In the genomic region with DNA sequence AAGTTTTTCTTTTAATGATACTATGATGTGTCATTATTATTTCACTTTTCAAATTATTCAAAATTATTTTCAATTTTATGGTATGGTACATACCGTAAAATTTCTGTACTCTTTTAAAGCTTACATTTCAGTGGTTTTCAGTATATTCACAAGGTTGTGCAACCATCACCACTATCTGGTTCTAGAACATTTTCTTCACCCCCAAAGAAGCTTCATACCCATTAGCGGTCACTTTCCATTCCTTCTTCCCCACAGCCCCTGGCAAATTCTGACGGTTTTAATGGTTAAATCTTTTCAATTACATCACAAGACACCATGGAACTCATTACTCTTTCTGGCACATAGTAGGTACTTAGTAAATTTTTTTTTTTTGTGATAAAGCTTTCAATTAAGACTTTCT, we compare ENCODE assay signal across 18 cellular contexts. TPM values are rescaled to one million over a fixed set of nuclear protein-coding genes. Genes with fewer than 3 reads are reported as not detected.
DNase-seq lines count a peak whose midpoint lies in the region; TF ChIP-seq lines count a peak whose summit lies in the region.
"Had no signal": no experiment of that assay in that cellular context is flagged by ENCODE, and none has a peak within 500 bp of the region (broad histone marks: within the 10 kb centered on the region; RNA-seq: fewer than 3 reads in every experiment).

No MANE protein-coding gene starts in this region.

- H3K27me3 ChIP-seq in OCI-LY1 (ENCODE audit: insufficient read depth, low read length) (no peaks in the 10 kb centered on the region), stomach (no peaks in the 10 kb centered on the region)
- H3K27me3 ChIP-seq: brain microvascular endothelial cell, sigmoid colon had no signal

- no peak overlapping the region for H3K4me3 ChIP-seq in OCI-LY1 (ENCODE audit: low read depth, low read length, poor library complexity, severe bottlenecking)
- H3K4me3 ChIP-seq in stomach, result no peak overlapping the region
- H3K4me3 ChIP-seq: sigmoid colon had no signal

- TF ChIP-seq EP300 in stomach (IDR thresholded peaks at IDR 0.05), result no peak

- no peak overlapping the region for H3K9ac ChIP-seq in OCI-LY1 (ENCODE audit: low read length)

- H3K9me3 Mint-ChIP-seq in activated naive CD4-positive, alpha-beta T cell treated with anti-CD3 and anti-CD28 coated beads, Interleukin-2, amount 50 U/mL, for 24 hours, result no peaks in the 10 kb centered on the region

- no peaks in the 10 kb centered on the region for H3K36me3 ChIP-seq in OCI-LY1 (ENCODE audit: insufficient read depth, low read length)
- no peaks in the 10 kb centered on the region for H3K36me3 ChIP-seq in stomach
- H3K36me3 ChIP-seq: brain microvascular endothelial cell, sigmoid colon had no signal

- H3K27ac Mint-ChIP-seq in activated naive CD4-positive, alpha-beta T cell treated with anti-CD3 and anti-CD28 coated beads, Interleukin-2, amount 50 U/mL, for 24 hours, result peak overlapping the region; percentile 96

- H3K4me1 ChIP-seq in OCI-LY1 (ENCODE audit: insufficient read depth, low read length, severe bottlenecking), result peaks cover 53% of the 10 kb centered on the region
- H3K4me1 ChIP-seq in stomach, result peaks cover 0 to 17% (median 6%) of the 10 kb centered on the region in 4 donors

- H3F3A ChIP-seq in OCI-LY1 (ENCODE audit: insufficient read depth, low read length), result no peaks in the 10 kb centered on the region

- peak overlapping the region; percentile 87 for H3K27ac ChIP-seq in OCI-LY1 (ENCODE audit: low read depth, low read length, poor library complexity, severe bottlenecking)
- H3K27ac ChIP-seq in stomach, result peak overlapping the region in 3 of 5 donors; percentile 1 to 77 (median 44)
- H3K27ac ChIP-seq: brain microvascular endothelial cell had no signal

- H3K4me2 ChIP-seq in OCI-LY1 (ENCODE audit: low read length), result no peak overlapping the region; the same call in 1 of the 2 replicates

- peaks cover 9% of the 10 kb centered on the region for H3K36me3 Mint-ChIP-seq in activated naive CD4-positive, alpha-beta T cell treated with anti-CD3 and anti-CD28 coated beads, Interleukin-2, amount 50 U/mL, for 24 hours

- H4K20me1 ChIP-seq in OCI-LY1 (ENCODE audit: insufficient read depth, low read length), result no peaks in the 10 kb centered on the region

- H3K9me3 ChIP-seq in OCI-LY1 (ENCODE audit: low read length) (no peaks in the 10 kb centered on the region), stomach (no peaks in the 10 kb centered on the region)
- H3K9me3 ChIP-seq: Caco-2, sigmoid colon had no signal

- peaks cover 74% of the 10 kb centered on the region for H3K4me1 Mint-ChIP-seq in activated naive CD4-positive, alpha-beta T cell treated with anti-CD3 and anti-CD28 coated beads, Interleukin-2, amount 50 U/mL, for 24 hours

- WGBS in stomach, 5 donors, result 85 to 88% (median 85%) methylated on average over 3 of the region's 3 CpGs

- TF ChIP-seq CTCF in OCI-LY1 (IDR thresholded peaks at IDR 0.05; ENCODE audit: low read length) (no peak), stomach (IDR thresholded peaks at IDR 0.05) (no peak)

- no peak for TF ChIP-seq POLR2A in stomach (IDR thresholded peaks at IDR 0.05)

- DNase-seq in activated naive CD4-positive, alpha-beta T cell (lab: John Stamatoyannopoulos, UW), result no peak
- DNase-seq in amniotic epithelial cell (ENCODE audit: low read depth) (peak; percentile 82), stomach (no peak), OCI-M2 (lab: John Stamatoyannopoulos, UW; ENCODE audit: unreplicated experiment) (no peak), epidermal melanocyte (ENCODE audit: insufficient read length, low spot score) (no peak), SW 1271 (lab: John Stamatoyannopoulos, UW) (no peak)
- DNase-seq: activated CD4-positive, alpha-beta T cell treated with anti-CD3 and anti-CD28 coated beads for 4 hours; activated gamma-delta T cell; brain microvascular endothelial cell; Caco-2; H7; NCI-H1694; SHP77; sigmoid colon; stimulated activated CD4-positive, alpha-beta T cell treated with anti-CD3 and anti-CD28 coated beads, Interleukin-4, amount 100 ng/mL, for 1 hour; T1000 had no signal

- H2AFZ ChIP-seq in OCI-LY1 (ENCODE audit: low read length), result no peak overlapping the region

- no peaks in the 10 kb centered on the region for H3K27me3 Mint-ChIP-seq in activated naive CD4-positive, alpha-beta T cell treated with anti-CD3 and anti-CD28 coated beads, Interleukin-2, amount 50 U/mL, for 24 hours

- H3K79me2 ChIP-seq in OCI-LY1 (ENCODE audit: insufficient read depth, low read length), result no peaks in the 10 kb centered on the region

- no peaks in the 10 kb centered on the region for H3K9me2 ChIP-seq in OCI-LY1 (ENCODE audit: low read depth, low read length)

- H3K4me3 Mint-ChIP-seq in activated naive CD4-positive, alpha-beta T cell treated with anti-CD3 and anti-CD28 coated beads, Interleukin-2, amount 50 U/mL, for 24 hours, result no peak overlapping the region

- intact Hi-C loops in stomach (cut with DNase I; ENCODE audit: low total_unique reads), result no loop called here

RNA-seq across cellular contexts. Expression of a gene that starts 22.8 kb away (rescaled TPM):
- 100 to 1,000 TPM in 4 of 5 donors, 10 to 100 TPM in 1; 94.7 to 382 (median 312) TPM for total RNA-seq in stomach
- polyA plus RNA-seq in stomach, result 100 to 1,000 TPM; 361 to 603 (median 534) TPM
